ENCODE assay signal across 13 cellular contexts in genomic region chr2:76895469-76895868, GRCh38.
"Had no signal": no experiment of that assay in that cellular context is flagged by ENCODE, and none has a peak within 500 bp of the region (broad histone marks: within the 10 kb centered on the region; RNA-seq: fewer than 3 reads in every experiment).

No MANE protein-coding gene starts in this region.

- H3K27me3 ChIP-seq: body of pancreas had no signal

- H3K9me3 Mint-ChIP-seq: endodermal cell had no signal

- H3K27ac ChIP-seq: body of pancreas, left ventricle myocardium inferior had no signal

- H3K9me3 ChIP-seq: body of pancreas, left ventricle myocardium inferior had no signal

- H3K4me3 Mint-ChIP-seq: endodermal cell, memory B cell had no signal

- H3K4me1 Mint-ChIP-seq: endodermal cell, memory B cell had no signal

- H3K4me3 ChIP-seq: body of pancreas, left ventricle myocardium inferior had no signal

- H3K36me3 ChIP-seq: left ventricle myocardium inferior had no signal

- H3K27ac Mint-ChIP-seq: endodermal cell, memory B cell had no signal

- ATAC-seq: activated CD4-positive, CD25-positive, alpha-beta regulatory T cell treated with anti-CD3 and anti-CD28 coated beads, Interleukin-2, amount 50 U/mL, for 24 hours; body of pancreas; stimulated activated naive CD8-positive, alpha-beta T cell treated with anti-CD3 and anti-CD28 coated beads, Interleukin-15, Interleukin-2, amounts not matched to agents 100 U/mL and 50 U/mL, for 24 hours had no signal

- H3K4me1 ChIP-seq: body of pancreas, left ventricle myocardium inferior had no signal

- H3K36me3 Mint-ChIP-seq: memory B cell had no signal

- DNase-seq: activated CD4-positive, alpha-beta T cell treated with anti-CD3 and anti-CD28 coated beads, Interleukin-2, amount 50 U/mL, for 4 hours; activated naive CD4-positive, alpha-beta T cell treated with anti-CD3 and anti-CD28 coated beads, Interleukin-2, amount 50 U/mL, for 16 hours; activated T-cell treated with anti-CD3 and anti-CD28 coated beads, Interleukin-2, amount 50 U/mL, for 1 hour; amniotic stem cell; body of pancreas; endodermal cell; erythroblast; left ventricle myocardium inferior; stimulated activated CD4-positive, alpha-beta T cell treated with anti-CD3 and anti-CD28 coated beads, Interleukin-4, amount 100 ng/mL, for 1 hour; stimulated activated CD8-positive, alpha-beta memory T cell treated with anti-CD3 and anti-CD28 coated beads, Interleukin-4, amount 100 ng/mL, for 48 hours; stimulated activated naive CD8-positive, alpha-beta T cell treated with anti-CD3 and anti-CD28 coated beads, Interleukin-15, Interleukin-2, amounts not matched to agents 100 U/mL and 50 U/mL, for 24 hours had no signal

- H3K27me3 Mint-ChIP-seq: memory B cell had no signal
